ENCODE assay signal across 1 cellular context in the genomic region with DNA sequence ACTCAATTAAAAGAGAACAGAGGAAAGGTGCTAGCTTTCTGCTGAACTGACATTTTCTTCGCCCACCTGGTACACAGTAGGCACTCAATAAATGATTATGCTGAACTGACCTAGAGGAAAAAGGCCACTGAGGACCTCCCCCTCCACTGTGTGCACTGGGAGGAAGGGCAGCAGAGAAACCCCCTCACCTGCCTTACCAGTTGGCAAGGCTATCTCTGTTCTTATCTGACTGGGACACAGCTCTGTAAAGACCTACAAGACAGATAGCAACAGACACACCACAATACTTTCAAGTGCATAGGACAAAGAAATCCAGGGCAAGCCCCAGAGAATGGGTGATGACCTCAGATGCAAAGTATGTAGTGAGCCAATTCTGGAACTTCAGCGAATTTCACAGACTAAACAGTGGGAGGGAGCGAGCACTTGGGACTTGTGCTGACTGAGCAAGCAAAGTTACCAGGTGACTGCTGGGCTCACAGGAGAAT.
A peak's percentile ranks its signal among the peaks of the same experiment; 100 is the strongest.
TF ChIP-seq lines count a peak whose summit lies in the region.

No MANE protein-coding gene starts in this region.

TF ChIP-seq in IMR-90, 13 proteins besides CTCF, POLR2A, EP300 and RAD21 (continued from another document):
- TF ChIP-seq, protein P1, sequence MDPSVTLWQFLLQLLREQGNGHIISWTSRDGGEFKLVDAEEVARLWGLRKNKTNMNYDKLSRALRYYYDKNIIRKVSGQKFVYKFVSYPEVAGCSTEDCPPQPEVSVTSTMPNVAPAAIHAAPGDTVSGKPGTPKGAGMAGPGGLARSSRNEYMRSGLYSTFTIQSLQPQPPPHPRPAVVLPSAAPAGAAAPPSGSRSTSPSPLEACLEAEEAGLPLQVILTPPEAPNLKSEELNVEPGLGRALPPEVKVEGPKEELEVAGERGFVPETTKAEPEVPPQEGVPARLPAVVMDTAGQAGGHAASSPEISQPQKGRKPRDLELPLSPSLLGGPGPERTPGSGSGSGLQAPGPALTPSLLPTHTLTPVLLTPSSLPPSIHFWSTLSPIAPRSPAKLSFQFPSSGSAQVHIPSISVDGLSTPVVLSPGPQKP (IDR thresholded peaks at IDR 0.05; ENCODE audit: borderline replicate concordance, low read depth, low read length), result no peak
- TF ChIP-seq MAZ (IDR thresholded peaks at IDR 0.05; ENCODE audit: borderline replicate concordance, low read depth, low read length), result peak; percentile 81; the same call in 1 of the 2 replicates
- TF ChIP-seq FOS (IDR thresholded peaks at IDR 0.05; ENCODE audit: low read depth, low read length), result peak; percentile 71; the same call in 1 of the 2 replicates
TF ChIP-seq in IMR-90: peak in this region for 5.
